In genomic region chr10:26475448-26475847, GRCh38 we compare ENCODE assay signal across 15 cellular contexts. TPM values are rescaled to one million over a fixed set of nuclear protein-coding genes. Genes with fewer than 3 reads are reported as not detected.
A peak's percentile ranks its signal among the peaks of the same experiment; 100 is the strongest.
DNase-seq lines count a peak whose midpoint lies in the region; ATAC-seq, FAIRE-seq and TF ChIP-seq lines count a peak whose summit lies in the region.
"Had no signal": no experiment of that assay in that cellular context is flagged by ENCODE, and none has a peak within 500 bp of the region (broad histone marks: within the 10 kb centered on the region; RNA-seq: fewer than 3 reads in every experiment).

No MANE protein-coding gene starts in this region.

- peak overlapping the region; percentile 35 for H3K4me3 Mint-ChIP-seq in activated CD4-positive, alpha-beta T cell treated with anti-CD3 and anti-CD28 coated beads, Interleukin-2, amount 10 ng/mL, durations not matched to agents 7 days and 5 days
- H3K4me3 Mint-ChIP-seq in activated naive CD8-positive, alpha-beta T cell treated with anti-CD3 and anti-CD28 coated beads for 36 hours, result peak overlapping the region; percentile 47
- no peak overlapping the region for H3K4me3 Mint-ChIP-seq in Caco-2 (ENCODE audit: unreplicated experiment)

- peaks cover 64% of the 10 kb centered on the region for H3K36me3 Mint-ChIP-seq in activated CD4-positive, alpha-beta T cell treated with anti-CD3 and anti-CD28 coated beads, Interleukin-2, amount 10 ng/mL, durations not matched to agents 7 days and 5 days (ENCODE audit: low read depth)
- peaks cover 62% of the 10 kb centered on the region for H3K36me3 Mint-ChIP-seq in activated naive CD8-positive, alpha-beta T cell treated with anti-CD3 and anti-CD28 coated beads for 36 hours
- H3K36me3 Mint-ChIP-seq in Caco-2 (ENCODE audit: insufficient read depth, unreplicated experiment), result no peaks in the 10 kb centered on the region

- H3K4me1 ChIP-seq in small intestine (ENCODE audit: control insufficient read depth in 2 of 2, insufficient read depth in 1 of 2, low read depth in 1 of 2, low read length in 1 of 2), result no peaks in the 10 kb centered on the region
- H3K4me1 ChIP-seq in Caco-2, result peaks cover 9% of the 10 kb centered on the region
- no peaks in the 10 kb centered on the region for H3K4me1 ChIP-seq in ovary (ENCODE audit: insufficient read depth)
- H3K4me1 ChIP-seq: prostate gland had no signal

- POLR2A ChIA-PET in activated CD4-positive, alpha-beta T cell treated with anti-CD3 and anti-CD28 coated beads, Interleukin-2, amount 10 ng/mL, durations not matched to agents 7 days and 5 days (lab: Charles Lee), result no interaction called here
- POLR2A ChIA-PET in Caco-2 (lab: Charles Lee), result no interaction called here

- H3K9me3 Mint-ChIP-seq in activated CD4-positive, alpha-beta T cell treated with anti-CD3 and anti-CD28 coated beads, Interleukin-2, amount 10 ng/mL, durations not matched to agents 7 days and 5 days, result no peaks in the 10 kb centered on the region
- peaks cover 4% of the 10 kb centered on the region for H3K9me3 Mint-ChIP-seq in activated naive CD8-positive, alpha-beta T cell treated with anti-CD3 and anti-CD28 coated beads for 36 hours
- peaks cover 10% of the 10 kb centered on the region for H3K9me3 Mint-ChIP-seq in Caco-2 (ENCODE audit: unreplicated experiment)

- no peak for TF ChIP-seq POLR2A in ovary (IDR thresholded peaks at IDR 0.05)

- TF ChIP-seq EP300 in ovary (IDR thresholded peaks at IDR 0.05), result no peak

- H3K27me3 Mint-ChIP-seq in activated CD4-positive, alpha-beta T cell treated with anti-CD3 and anti-CD28 coated beads, Interleukin-2, amount 10 ng/mL, durations not matched to agents 7 days and 5 days, result no peaks in the 10 kb centered on the region
- H3K27me3 Mint-ChIP-seq in activated naive CD8-positive, alpha-beta T cell treated with anti-CD3 and anti-CD28 coated beads for 36 hours, result no peaks in the 10 kb centered on the region
- H3K27me3 Mint-ChIP-seq in Caco-2 (ENCODE audit: insufficient read depth, unreplicated experiment), result no peaks in the 10 kb centered on the region

- intact Hi-C loops in Caco-2 (cut with micrococcal nuclease; ENCODE audit: unreplicated experiment), result no loop called here
- intact Hi-C loops in ovary (cut with DNase I), result no loop called here

- H3K4me1 Mint-ChIP-seq in activated CD4-positive, alpha-beta T cell treated with anti-CD3 and anti-CD28 coated beads, Interleukin-2, amount 10 ng/mL, durations not matched to agents 7 days and 5 days, result peaks cover 85% of the 10 kb centered on the region
- H3K4me1 Mint-ChIP-seq in activated naive CD8-positive, alpha-beta T cell treated with anti-CD3 and anti-CD28 coated beads for 36 hours, result peaks cover 81% of the 10 kb centered on the region
- peaks cover 9% of the 10 kb centered on the region for H3K4me1 Mint-ChIP-seq in Caco-2 (ENCODE audit: low read depth, unreplicated experiment)

- H3K9me3 ChIP-seq in KOPT-K1 (ENCODE audit: insufficient read depth, low read length, poor library complexity, severe bottlenecking) (no peaks in the 10 kb centered on the region), small intestine (ENCODE audit: control insufficient read depth, low read depth) (no peaks in the 10 kb centered on the region), Caco-2 (peaks cover 4% of the 10 kb centered on the region; the same call in 1 of the 2 replicates), ovary (no peaks in the 10 kb centered on the region)
- H3K9me3 ChIP-seq: prostate gland had no signal

- H3K27me3 ChIP-seq in small intestine (ENCODE audit: control insufficient read depth in 2 of 2, insufficient read depth in 2 of 2, low read length in 2 of 2), result no peaks in the 10 kb centered on the region
- H3K27me3 ChIP-seq in Caco-2 (replicated peaks; ENCODE audit: control insufficient read depth, insufficient read depth, low read length), result no peaks in the 10 kb centered on the region
- no peaks in the 10 kb centered on the region for H3K27me3 ChIP-seq in ovary

- CTCF ChIA-PET in activated CD4-positive, alpha-beta T cell treated with anti-CD3 and anti-CD28 coated beads, Interleukin-2, amount 10 ng/mL, durations not matched to agents 7 days and 5 days (lab: Charles Lee), result interaction anchor here (0.6 to 0.8 kb wide), 4 partner anchors 9 to 214 kb away, joined by 3 to 4 read pairs (median 3); no protein-coding TSS in a partner anchor
- CTCF ChIA-PET in Caco-2 (lab: Charles Lee), result no interaction called here

- peak overlapping the region; percentile 52 for H3K27ac ChIP-seq in KOPT-K1 (ENCODE audit: low read depth, low read length, poor library complexity, severe bottlenecking)
- H3K27ac ChIP-seq in small intestine (ENCODE audit: low read depth in 1 of 2, low read length in 1 of 2), result peak overlapping the region; percentile 60 to 65
- H3K27ac ChIP-seq in ovary, result no peak overlapping the region
- H3K27ac ChIP-seq: prostate gland had no signal

- peak overlapping the region; percentile 85 for H3K27ac Mint-ChIP-seq in activated CD4-positive, alpha-beta T cell treated with anti-CD3 and anti-CD28 coated beads, Interleukin-2, amount 10 ng/mL, durations not matched to agents 7 days and 5 days
- H3K27ac Mint-ChIP-seq in activated naive CD8-positive, alpha-beta T cell treated with anti-CD3 and anti-CD28 coated beads for 36 hours, result peak overlapping the region; percentile 88
- no peak overlapping the region for H3K27ac Mint-ChIP-seq in Caco-2 (ENCODE audit: unreplicated experiment)

- no TSS peak for BruUV-seq in Caco-2 (replicated peaks; lab: Mats Ljungman, UMichigan)

- H3K36me3 ChIP-seq in KOPT-K1 (ENCODE audit: insufficient read depth, low read length) (peaks cover 6% of the 10 kb centered on the region; the same call in 1 of the 2 replicates), small intestine (ENCODE audit: control insufficient read depth in 2 of 2, insufficient read depth in 2 of 2, low read length in 2 of 2) (no peaks in the 10 kb centered on the region), Caco-2 (ENCODE audit: control insufficient read depth, insufficient read depth, low read length) (no peaks in the 10 kb centered on the region), ovary (no peaks in the 10 kb centered on the region)
- H3K36me3 ChIP-seq: prostate gland had no signal

- WGBS in small intestine, 3 donors, result 57 to 73% (median 70%) methylated on average over 3 of the region's 3 CpGs
- WGBS in ovary, 3 donors, result 57 to 72% (median 70%) methylated on average over 3 of the region's 3 CpGs

- no peak for ATAC-seq in GM21529 (IDR thresholded peaks at IDR 0.05; ENCODE audit: unreplicated experiment)

- TF ChIP-seq CTCF in Caco-2 (IDR thresholded peaks at IDR 0.05; ENCODE audit: insufficient read depth in 1 of 2, low read depth in 1 of 2, low read length in 1 of 2, severe bottlenecking in 1 of 2, unreplicated experiment in 1 of 2) (no peak), ovary (IDR thresholded peaks at IDR 0.05) (no peak)

- no peak for FAIRE-seq in small intestine (lab: Jason Lieb, UNC)
- FAIRE-seq: A204.1 had no signal

- peak; percentile 22 for DNase-seq in activated CD4-positive, alpha-beta T cell treated with anti-CD3 and anti-CD28 coated beads, Interleukin-2, amount 10 ng/mL, durations not matched to agents 7 days and 5 days
- DNase-seq in activated CD4-positive, alpha-beta T cell treated with anti-CD3 and anti-CD28 coated beads, Interleukin-2, amount 50 U/mL, for 1 hour, result no peak
- no peak for DNase-seq in activated naive CD8-positive, alpha-beta T cell treated with anti-CD3 and anti-CD28 coated beads for 36 hours
- no peak for DNase-seq in small intestine
- DNase-seq in Caco-2, result no peak
- no peak for DNase-seq in ovary
- DNase-seq: NCI-H2029; NCI-H510A; OCI-M1; stimulated activated CD4-positive, alpha-beta T cell treated with anti-CD3 and anti-CD28 coated beads, Interleukin-12 subunit alpha, Interleukin-12 subunit beta, amount 100 ng/mL, for 4 hours had no signal

- H3K4me3 ChIP-seq in small intestine (ENCODE audit: low read depth in 1 of 2, low read length in 2 of 2) (no peak overlapping the region), Caco-2 (ENCODE audit: low read depth, low read length) (no peak overlapping the region), ovary (no peak overlapping the region)
- H3K4me3 ChIP-seq: prostate gland had no signal

RNA-seq across cellular contexts. Expression of gene APBB1IP, which starts 37.3 kb away (rescaled TPM):
- 10 to 100 TPM; 78.4 to 92.2 TPM for total RNA-seq in activated CD4-positive, alpha-beta T cell treated with anti-CD3 and anti-CD28 coated beads, Interleukin-2, amount 10 ng/mL, durations not matched to agents 7 days and 5 days
- total RNA-seq in activated naive CD8-positive, alpha-beta T cell treated with anti-CD3 and anti-CD28 coated beads for 36 hours, result 10 to 100 TPM; 66.3 to 68.0 TPM
- polyA plus RNA-seq in small intestine, result 1 to 10 TPM; 1.1 to 4.6 (median 2.8) TPM
- total RNA-seq in Caco-2 (2022), result 0.14 and 0.16 TPM in 2 replicates
- 1 to 10 TPM; 1.1 to 6.6 (median 1.8) TPM for total RNA-seq in ovary
- 10 to 100 TPM in 1 of 2 donors, under 1 TPM in 1; 0.64 to 10.2 TPM for polyA plus RNA-seq in ovary
- total RNA-seq: dermis microvascular lymphatic vessel endothelial cell had no signal

Comparison
In these comparisons a context has a peak if more than half of its experiments do, and no peak if none do; other contexts are left out.
1. H3K27ac ChIP-seq: peak in KOPT-K1 (single experiment) and small intestine (2 of 2); none in ovary (0 of 2).
2. RNA of gene APBB1IP, which starts 37.3 kb away (total RNA-seq): 78.4 to 92.2 TPM in activated CD4-positive, alpha-beta T cell treated with anti-CD3 and anti-CD28 coated beads, Interleukin-2, amount 10 ng/mL, durations not matched to agents 7 days and 5 days and 66.3 to 68.0 TPM in activated naive CD8-positive, alpha-beta T cell treated with anti-CD3 and anti-CD28 coated beads for 36 hours; 1.1 to 6.6 TPM in ovary and 0.14 to 0.16 TPM in Caco-2; every median in the first group is over 4 times any median in the second.